In genomic region chr7:50713357-50713965, GRCh38 we compare ENCODE assay signal across 12 cellular contexts.
DNase-seq lines count a peak whose midpoint lies in the region; TF ChIP-seq lines count a peak whose summit lies in the region.
"Had no signal": no experiment of that assay in that cellular context is flagged by ENCODE, and none has a peak within 500 bp of the region (broad histone marks: within the 10 kb centered on the region; RNA-seq: fewer than 3 reads in every experiment).

No MANE protein-coding gene starts in this region.

- H3K4me1 ChIP-seq in left ventricle myocardium inferior: peaks cover 94% of the 10 kb centered on the region
- H3K4me1 ChIP-seq in ascending aorta: peaks cover 6 to 55% of the 10 kb centered on the region in 2 donors
- peaks cover 0 to 86% (median 57%) of the 10 kb centered on the region in 4 donors for H3K4me1 ChIP-seq in tibial artery

- intact Hi-C loops in left ventricle myocardium inferior (cut with micrococcal nuclease): loop anchor here (10.0 kb wide), 1 partner anchor 71 kb away; the partner anchor contains the start of gene GRB10
- intact Hi-C loops in cardiac septum (cut with DNase I): loop anchor here (10.0 kb wide), 1 partner anchor 421 kb away; no protein-coding TSS in a partner anchor
- intact Hi-C loops in ascending aorta (cut with DNase I): loop anchor here (5.0 kb wide), 2 partner anchors 46 to 154 kb away; no protein-coding TSS in a partner anchor
- intact Hi-C loops in tibial artery (cut with DNase I; ENCODE audit: low total_unique reads): no loop called here

- no peaks in the 10 kb centered on the region for H3K9me3 ChIP-seq in left ventricle myocardium inferior (replicated peaks)
- no peaks in the 10 kb centered on the region for H3K9me3 ChIP-seq in ascending aorta
- H3K9me3 ChIP-seq in tibial artery: no peaks in the 10 kb centered on the region

- H3K27me3 ChIP-seq in left ventricle myocardium inferior (ENCODE audit: low read depth): no peaks in the 10 kb centered on the region
- no peaks in the 10 kb centered on the region for H3K27me3 ChIP-seq in ascending aorta
- no peaks in the 10 kb centered on the region for H3K27me3 ChIP-seq in tibial artery

- TF ChIP-seq CTCF in left ventricle myocardium inferior (IDR thresholded peaks at IDR 0.05; ENCODE audit: borderline replicate concordance): no peak
- no peak for TF ChIP-seq CTCF in ascending aorta (IDR thresholded peaks at IDR 0.05)
- TF ChIP-seq CTCF in coronary artery (IDR thresholded peaks at IDR 0.05): no peak
- no peak for TF ChIP-seq CTCF in tibial artery (IDR thresholded peaks at IDR 0.05)

- H3K36me3 ChIP-seq in left ventricle myocardium inferior (no peaks in the 10 kb centered on the region), ascending aorta (no peaks in the 10 kb centered on the region), tibial artery (no peaks in the 10 kb centered on the region)

- DNase-seq in left ventricle myocardium inferior: no peak
- no peak for DNase-seq in cardiac septum (ENCODE audit: low spot score)
- DNase-seq in ascending aorta (ENCODE audit: low spot score in 2 of 2): no peak
- DNase-seq in coronary artery (ENCODE audit: low spot score): no peak
- no peak for DNase-seq in tibial artery
- no peak for DNase-seq in NCI-H187 treated with DMSO at 0.1 percent for 48 hours (lab: John Stamatoyannopoulos, UW)
- no peak for DNase-seq in NCI-H2196 (lab: John Stamatoyannopoulos, UW; ENCODE audit: unreplicated experiment)
- DNase-seq: EL, GOT3, NCI-H1092, NCI-H1694 treated with DMSO at 0.1 percent for 48 hours, SHP77 had no signal

- no peak overlapping the region for H3K4me3 ChIP-seq in left ventricle myocardium inferior
- no peak overlapping the region for H3K4me3 ChIP-seq in ascending aorta
- peak overlapping the region; percentile 15 for H3K4me3 ChIP-seq in coronary artery
- no peak overlapping the region for H3K4me3 ChIP-seq in tibial artery

- H3K27ac ChIP-seq in left ventricle myocardium inferior (replicated peaks) (peak overlapping the region; percentile 64), ascending aorta (peak overlapping the region; percentile 60 to 72), coronary artery (peak overlapping the region; percentile 54 to 67), tibial artery (peak overlapping the region; percentile 44 to 66)
